Comparison of ENCODE assay signal across 24 cellular contexts in the genomic region with DNA sequence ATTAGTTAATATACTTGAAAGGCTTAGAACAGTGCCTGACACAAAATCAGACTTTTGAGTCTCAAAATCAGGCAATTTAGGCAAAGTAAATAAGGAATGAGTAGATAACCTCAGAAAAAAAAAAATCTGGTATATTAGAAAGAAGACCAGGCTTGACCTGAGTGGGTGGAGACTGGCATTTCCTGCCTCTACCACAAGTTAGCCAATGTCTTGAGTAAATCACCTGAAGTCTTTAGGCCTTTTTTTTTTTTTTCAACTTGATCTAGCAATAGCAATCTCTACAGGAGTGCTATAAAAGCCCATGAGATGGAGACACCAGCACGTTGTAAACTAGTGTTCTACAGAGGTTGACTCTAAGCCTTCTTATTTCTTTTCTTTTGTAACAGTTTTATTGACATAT.
DNase-seq lines count a peak whose midpoint lies in the region; ATAC-seq and TF ChIP-seq lines count a peak whose summit lies in the region.
"Had no signal": no experiment of that assay in that cellular context is flagged by ENCODE, and none has a peak within 500 bp of the region (broad histone marks: within the 10 kb centered on the region; RNA-seq: fewer than 3 reads in every experiment).

No MANE protein-coding gene starts in this region.

- no TSS peak for BruUV-seq in mammary epithelial cell (replicated peaks; lab: Mats Ljungman, UMichigan)

- H3K9ac ChIP-seq in Loucy (ENCODE audit: low read depth, low read length, poor library complexity, severe bottlenecking): no peak overlapping the region
- no peak overlapping the region for H3K9ac ChIP-seq in mammary epithelial cell (ENCODE audit: insufficient read depth, low read length)

- H2AFZ ChIP-seq in Loucy (ENCODE audit: low read length) (no peak overlapping the region), mammary epithelial cell (ENCODE audit: low read depth, low read length) (peak overlapping the region; percentile 66)

- DNase-seq in A172 (ENCODE audit: low spot score): peak; percentile 24
- DNase-seq in mammary epithelial cell: peak; percentile 84
- DNase-seq in mucosa of descending colon: no peak
- DNase-seq in activated T-cell treated with anti-CD3 and anti-CD28 coated beads, Interleukin-2, amount 50 U/mL, for 72 hours: no peak
- DNase-seq: ACHN; activated CD4-positive, CD25-positive, alpha-beta regulatory T cell treated with anti-CD3 and anti-CD28 coated beads, Interleukin-2, amount 50 U/mL, for 72 hours; activated CD8-positive, alpha-beta T cell treated with anti-CD3 and anti-CD28 coated beads, Interleukin-2, amount 10 ng/mL, durations not matched to agents 7 days and 5 days; activated T-cell treated with anti-CD3 and anti-CD28 coated beads, Interleukin-2, amount 50 U/mL, for 48 hours; C1 segment of cervical spinal cord; effector CD8-positive, alpha-beta T cell; KG1; left ventricle myocardium superior; NCI-H187 treated with DMSO at 0.1 percent for 48 hours; stimulated activated CD4-positive, alpha-beta T cell treated with anti-CD3 and anti-CD28 coated beads, Interleukin-4, amount 100 ng/mL, for 24 hours; T1000 had no signal

- in situ Hi-C loops in mammary epithelial cell (cut with MboI; ENCODE audit: low sequenced_read_pairs in 2 of 2): no loop called here

- ATAC-seq in mucosa of descending colon (peak; percentile 63), HG02763 (IDR thresholded peaks at IDR 0.05; ENCODE audit: unreplicated experiment) (no peak), GM18858 (IDR thresholded peaks at IDR 0.05; ENCODE audit: unreplicated experiment) (no peak), GM18907 (IDR thresholded peaks at IDR 0.05; ENCODE audit: unreplicated experiment) (no peak)
- no peak for ATAC-seq in activated T-cell treated with anti-CD3 and anti-CD28 coated beads, Interleukin-2, amount 50 U/mL, for 72 hours (replicated peaks in 1 of 2)
- ATAC-seq: activated CD8-positive, alpha-beta T cell treated with anti-CD3 and anti-CD28 coated beads, Interleukin-2, amount 10 ng/mL, durations not matched to agents 7 days and 5 days; left ventricle myocardium superior; Panc1; SK-N-SH treated with all-trans-retinoic acid at 6 μM for 48 hours had no signal

- CTCF ChIA-PET in mammary epithelial cell (lab: Charles Lee; ENCODE audit: low non-redundant PET): interaction anchor here (0.7 kb wide), 1 partner anchor 329 kb away, joined by 5 read pairs; no protein-coding TSS in a partner anchor

- H3K27me3 ChIP-seq in Loucy (ENCODE audit: insufficient read depth, low read length, poor library complexity, severe bottlenecking) (no peaks in the 10 kb centered on the region), mammary epithelial cell (ENCODE audit: insufficient read depth, low read length) (no peaks in the 10 kb centered on the region)
- H3K27me3 ChIP-seq: ascending aorta, neutrophil had no signal

- H3F3A ChIP-seq in Loucy (ENCODE audit: low read depth): no peaks in the 10 kb centered on the region

- H3K27ac ChIP-seq in mammary epithelial cell (ENCODE audit: insufficient read depth, low read depth, low read length): peak overlapping the region; percentile 29
- H3K27ac ChIP-seq: ascending aorta, neutrophil had no signal

- TF ChIP-seq CTCF in Loucy (conservative IDR thresholded peaks at IDR 0.05; ENCODE audit: low read length) (no peak), mammary epithelial cell (conservative IDR thresholded peaks at IDR 0.05 in 1 of 2, IDR thresholded peaks at IDR 0.05 in 1 of 2; ENCODE audit: extremely low read depth in 1 of 2, insufficient read depth in 1 of 2, low read depth in 1 of 2, low read length in 2 of 2) (peak; percentile 23 to 37), mucosa of descending colon (IDR thresholded peaks at IDR 0.05) (no peak)

- no peak overlapping the region for H3K4me3 Mint-ChIP-seq in activated T-cell treated with anti-CD3 and anti-CD28 coated beads, Interleukin-2, amount 50 U/mL, for 72 hours
- H3K4me3 Mint-ChIP-seq: activated CD8-positive, alpha-beta T cell treated with anti-CD3 and anti-CD28 coated beads, Interleukin-2, amount 10 ng/mL, durations not matched to agents 7 days and 5 days; activated naive CD4-positive, alpha-beta T cell treated with anti-CD3 and anti-CD28 coated beads, Interleukin-2, amount 50 U/mL, for 24 hours had no signal

- H3K9me3 Mint-ChIP-seq in activated T-cell treated with anti-CD3 and anti-CD28 coated beads, Interleukin-2, amount 50 U/mL, for 72 hours: peaks cover 1 to 2% of the 10 kb centered on the region in 2 donors

- no peaks in the 10 kb centered on the region for H3K36me3 Mint-ChIP-seq in activated T-cell treated with anti-CD3 and anti-CD28 coated beads, Interleukin-2, amount 50 U/mL, for 72 hours (ENCODE audit: insufficient read depth in 2 of 2)
- H3K36me3 Mint-ChIP-seq: activated naive CD4-positive, alpha-beta T cell treated with anti-CD3 and anti-CD28 coated beads, Interleukin-2, amount 50 U/mL, for 24 hours had no signal

- dilution Hi-C loops in mammary epithelial cell (cut with HindIII; ENCODE audit: low sequenced_read_pairs): no loop called here

- H3K36me3 ChIP-seq in Loucy (ENCODE audit: insufficient read depth, low read length) (no peaks in the 10 kb centered on the region), mammary epithelial cell (ENCODE audit: insufficient read depth, low read length) (peaks cover under 1% of the 10 kb centered on the region), mucosa of descending colon (ENCODE audit: low read depth) (no peaks in the 10 kb centered on the region)
- H3K36me3 ChIP-seq: ascending aorta, neutrophil had no signal

- intact Hi-C loops in mammary epithelial cell (cut with micrococcal nuclease) (loop anchor here (1.0 to 2.0 kb wide), 3 partner anchors 52 to 166 kb away; no protein-coding TSS in a partner anchor), mucosa of descending colon (cut with DNase I, micrococcal nuclease) (no loop called here)

- H3K9me3 ChIP-seq in Loucy (ENCODE audit: insufficient read depth, low read depth, low read length) (0 out of 2 replicates have a peak, but pooled peaks cover 5% of the 10 kb centered on the region), mammary epithelial cell (replicated peaks; ENCODE audit: insufficient read depth, low read length) (no peaks in the 10 kb centered on the region), mucosa of descending colon (peaks cover 5% of the 10 kb centered on the region)
- H3K9me3 ChIP-seq: neutrophil had no signal

- no peaks in the 10 kb centered on the region for H3K9me2 ChIP-seq in Loucy (replicated peaks; ENCODE audit: low read depth, low read length)

- H4K20me1 ChIP-seq in Loucy (ENCODE audit: insufficient read depth, low read length, poor library complexity, severe bottlenecking) (no peaks in the 10 kb centered on the region), mammary epithelial cell (ENCODE audit: insufficient read depth, low read length) (no peaks in the 10 kb centered on the region)

- H3K4me3 ChIP-seq in Loucy (ENCODE audit: low read length, poor library complexity, severe bottlenecking): no peak overlapping the region
- no peak overlapping the region for H3K4me3 ChIP-seq in mammary epithelial cell (replicated peaks in 1 of 3; ENCODE audit: insufficient read depth in 1 of 3, low read depth in 2 of 3, low read length in 3 of 3)
- H3K4me3 ChIP-seq in mucosa of descending colon: no peak overlapping the region
- H3K4me3 ChIP-seq: ascending aorta had no signal

- H3K4me2 ChIP-seq in Loucy (ENCODE audit: low read depth, low read length, poor library complexity, severe bottlenecking): peak overlapping the region; percentile 17
- H3K4me2 ChIP-seq in mammary epithelial cell (ENCODE audit: insufficient read depth, low read depth, low read length): peak overlapping the region; percentile 68

- H3K4me1 Mint-ChIP-seq in activated T-cell treated with anti-CD3 and anti-CD28 coated beads, Interleukin-2, amount 50 U/mL, for 72 hours (ENCODE audit: low read depth): no peaks in the 10 kb centered on the region
- H3K4me1 Mint-ChIP-seq: activated naive CD4-positive, alpha-beta T cell treated with anti-CD3 and anti-CD28 coated beads, Interleukin-2, amount 50 U/mL, for 24 hours had no signal

- 0% methylated on average over 1 of the region's 1 CpG for WGBS in mammary epithelial cell (ENCODE audit: low coverage, missing lambda C conversion rate)

- H3K27me3 Mint-ChIP-seq in activated T-cell treated with anti-CD3 and anti-CD28 coated beads, Interleukin-2, amount 50 U/mL, for 72 hours (ENCODE audit: low read depth): no peaks in the 10 kb centered on the region
- H3K27me3 Mint-ChIP-seq: activated naive CD4-positive, alpha-beta T cell treated with anti-CD3 and anti-CD28 coated beads, Interleukin-2, amount 50 U/mL, for 24 hours had no signal

- H3K79me2 ChIP-seq in Loucy (ENCODE audit: insufficient read depth, low read length) (no peaks in the 10 kb centered on the region), mammary epithelial cell (ENCODE audit: insufficient read depth, low read length) (no peaks in the 10 kb centered on the region)

- H3K4me1 ChIP-seq in Loucy (ENCODE audit: insufficient read depth, low read length, poor library complexity, severe bottlenecking): peaks cover 16% of the 10 kb centered on the region
- H3K4me1 ChIP-seq in mammary epithelial cell (ENCODE audit: insufficient read depth, low read length): peaks cover 14% of the 10 kb centered on the region
- no peaks in the 10 kb centered on the region for H3K4me1 ChIP-seq in mucosa of descending colon (ENCODE audit: low read depth)
- H3K4me1 ChIP-seq: ascending aorta had no signal

- no peak overlapping the region for H3K27ac Mint-ChIP-seq in activated T-cell treated with anti-CD3 and anti-CD28 coated beads, Interleukin-2, amount 50 U/mL, for 72 hours
- H3K27ac Mint-ChIP-seq: activated CD8-positive, alpha-beta T cell treated with anti-CD3 and anti-CD28 coated beads, Interleukin-2, amount 10 ng/mL, durations not matched to agents 7 days and 5 days; activated naive CD4-positive, alpha-beta T cell treated with anti-CD3 and anti-CD28 coated beads, Interleukin-2, amount 50 U/mL, for 24 hours had no signal

Comparison
In these comparisons a context has a peak if more than half of its experiments do, and no peak if none do; other contexts are left out.
1. DNase-seq: peak in A172 (single experiment) and mammary epithelial cell (single experiment); none in mucosa of descending colon (0 of 3) and activated T-cell treated with anti-CD3 and anti-CD28 coated beads, Interleukin-2, amount 50 U/mL, for 72 hours (0 of 2).
2. CTCF ChIP-seq: peak in mammary epithelial cell (2 of 2); none in Loucy (single experiment) and mucosa of descending colon (single experiment).